ENCODE assay signal across 10 cellular contexts in the genomic region with DNA sequence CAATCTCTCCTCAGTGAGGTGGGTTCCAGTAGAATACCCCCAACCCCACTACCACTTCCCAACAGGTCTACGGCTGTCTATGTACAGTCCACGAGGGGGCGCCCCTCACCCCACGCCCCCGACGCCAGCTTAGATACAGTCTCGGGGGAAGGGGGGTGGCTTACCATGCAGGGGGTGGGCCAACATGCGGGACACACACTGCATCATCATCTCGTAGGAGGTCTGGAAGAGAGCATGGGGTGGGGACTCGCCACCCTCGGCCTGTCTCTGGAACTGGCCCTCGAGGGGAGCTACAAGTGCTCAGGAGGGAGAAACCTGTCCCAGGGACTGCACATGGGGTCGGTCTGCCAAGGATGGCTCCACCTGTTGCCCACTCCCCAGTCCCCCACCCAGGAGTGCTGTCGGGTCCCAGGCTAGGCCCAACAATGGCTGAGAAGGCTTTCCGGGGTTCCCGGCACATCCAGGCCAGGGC. TPM values are rescaled to one million over a fixed set of nuclear protein-coding genes. Genes with fewer than 3 reads are reported as not detected.
DNase-seq lines count a peak whose midpoint lies in the region; ATAC-seq and TF ChIP-seq lines count a peak whose summit lies in the region.
"Had no signal": no experiment of that assay in that cellular context is flagged by ENCODE, and none has a peak within 500 bp of the region (broad histone marks: within the 10 kb centered on the region; RNA-seq: fewer than 3 reads in every experiment).

No MANE protein-coding gene starts in this region.

- ATAC-seq in naive B cell (ENCODE audit: low read depth in 2 of 2) (peak; percentile 64 to 74), gastroesophageal sphincter (no peak), GM21529 (IDR thresholded peaks at IDR 0.05; ENCODE audit: unreplicated experiment) (no peak), HG02870 (IDR thresholded peaks at IDR 0.05; ENCODE audit: unreplicated experiment) (no peak)

- TF ChIP-seq POLR2A in gastroesophageal sphincter (IDR thresholded peaks at IDR 0.05), result no peak

- no peak overlapping the region for H3K4me3 ChIP-seq in AG10803 (ENCODE audit: low read length)
- no peak overlapping the region for H3K4me3 ChIP-seq in HEK293 (ENCODE audit: low read depth, low read length)
- H3K4me3 ChIP-seq in brain microvascular endothelial cell (ENCODE audit: low read depth, low read length), result no peak overlapping the region
- H3K4me3 ChIP-seq in gastroesophageal sphincter, result no peak overlapping the region

- H3K27me3 ChIP-seq in brain microvascular endothelial cell (replicated peaks) (no peaks in the 10 kb centered on the region), gastroesophageal sphincter (no peaks in the 10 kb centered on the region)

- peak overlapping the region in 2 of 6 donors; percentile 33 to 56 for H3K27ac Mint-ChIP-seq in naive B cell

- CTCF ChIA-PET in HEK293 (lab: Yijun Ruan, JAX), result interaction anchor here (0.6 to 2.0 kb wide), 3 partner anchors 11 to 65 kb away, joined by 3 to 12 read pairs (median 3); no protein-coding TSS in a partner anchor

- H3K36me3 Mint-ChIP-seq in naive B cell, result peaks cover 15 to 18% of the 10 kb centered on the region in 2 donors

- WGBS in gastroesophageal sphincter (ENCODE audit: low coverage in 1 of 2), 2 donors, result no CpG with 5 or more reads among the region's 16 CpGs

- peaks cover 6% of the 10 kb centered on the region; the same call in 1 of the 2 replicates for H3K4me1 ChIP-seq in HEK293 (ENCODE audit: control insufficient read depth, insufficient read depth, low read length)
- peaks cover 0 to 68% (median 9%) of the 10 kb centered on the region in 3 donors for H3K4me1 ChIP-seq in gastroesophageal sphincter

- TF ChIP-seq CTCF in AG10803 (conservative IDR thresholded peaks at IDR 0.05; ENCODE audit: low read length), result peak; percentile 34
- peak; percentile 25; the same call in 1 of the 2 replicates for TF ChIP-seq CTCF in HEK293 (tag by site-specific recombination; IDR thresholded peaks at IDR 0.05)
- TF ChIP-seq CTCF in brain microvascular endothelial cell (IDR thresholded peaks at IDR 0.05; ENCODE audit: low read depth, low read length, missing control alignments), result peak; percentile 69
- TF ChIP-seq CTCF in gastroesophageal sphincter (IDR thresholded peaks at IDR 0.05), result peak in 1 of 4 experiments; percentile 46

- H3K36me3 ChIP-seq in HEK293 (ENCODE audit: control insufficient read depth in 2 of 2, insufficient read depth in 1 of 2, low read length in 2 of 2) (peaks cover 11 to 94% of the 10 kb centered on the region in 2 experiments), brain microvascular endothelial cell (replicated peaks) (peaks cover 70% of the 10 kb centered on the region), gastroesophageal sphincter (peaks cover 0 to 77% of the 10 kb centered on the region in 2 donors)

- no peak for TF ChIP-seq EP300 in gastroesophageal sphincter (IDR thresholded peaks at IDR 0.05)

- H3K9me3 ChIP-seq in HEK293 (ENCODE audit: control insufficient read depth, insufficient read depth, low read depth, low read length) (no peaks in the 10 kb centered on the region), gastroesophageal sphincter (no peaks in the 10 kb centered on the region)

- H3K9me3 Mint-ChIP-seq in naive B cell, result no peaks in the 10 kb centered on the region

- H3K27ac ChIP-seq in HEK293 (ENCODE audit: extremely low read depth, low read depth, low read length) (no peak overlapping the region), brain microvascular endothelial cell (no peak overlapping the region), gastroesophageal sphincter (peak overlapping the region in 1 of 4 donors; percentile 25)

- POLR2A ChIA-PET in HEK293 (lab: Yijun Ruan, JAX), result interaction anchor here (0.6 kb wide), 2 partner anchors 233 to 242 kb away, joined by 3 to 4 read pairs; no protein-coding TSS in a partner anchor

- in situ Hi-C loops in brain microvascular endothelial cell (cut with HindIII; ENCODE audit: low pct_ligation_motif_present, low sequenced_read_pairs), result no loop called here

- H3K27me3 Mint-ChIP-seq in naive B cell, result no peaks in the 10 kb centered on the region

- peaks cover 29 to 40% (median 30%) of the 10 kb centered on the region in 3 donors for H3K4me1 Mint-ChIP-seq in naive B cell

- no peak overlapping the region for H3K4me3 Mint-ChIP-seq in naive B cell

- DNase-seq in AG10803 (ENCODE audit: low read depth), result no peak
- DNase-seq in brain microvascular endothelial cell, result no peak
- no peak for DNase-seq in naive B cell
- no peak for DNase-seq in NCI-H510A treated with DMSO at 0.1 percent for 48 hours (lab: John Stamatoyannopoulos, UW)
- DNase-seq: effector CD4-positive, alpha-beta T cell; GF-D8 had no signal

TF ChIP-seq in HEK293, 187 proteins besides CTCF, POLR2A, EP300 and RAD21:
- peak; percentile 80 for TF ChIP-seq SCRT2 (tag by site-specific recombination; IDR thresholded peaks at IDR 0.05)
- no peak for TF ChIP-seq SP2 (tag by site-specific recombination; IDR thresholded peaks at IDR 0.05)
TF ChIP-seq in HEK293: peak in this region for 1.

RNA-seq across cellular contexts. Expression of gene MTCH1, which starts 8.5 kb away (rescaled TPM):
- 10 to 100 TPM; 69.5 to 89.8 (median 88.3) TPM for polyA plus RNA-seq in naive B cell (ENCODE audit: low read depth in 6 of 6)
- total RNA-seq in gastroesophageal sphincter, result 100 to 1,000 TPM; 185 to 242 (median 199) TPM

RNA-seq across cellular contexts. Expression of gene PI16, which starts 23.0 kb away (rescaled TPM):
- polyA plus RNA-seq in naive B cell (ENCODE audit: low read depth in 6 of 6), result 1 to 10 TPM; 1.2 to 6.2 (median 2.6) TPM
- total RNA-seq in gastroesophageal sphincter, result 10 to 100 TPM; 21.6 to 53.5 (median 44.9) TPM

RNA-seq across cellular contexts. Expression of gene FGD2, which starts 27.9 kb away (rescaled TPM):
- 100 to 1,000 TPM in 1 of 6 donors, 10 to 100 TPM in 5; 31.5 to 133 (median 69.2) TPM for polyA plus RNA-seq in naive B cell (ENCODE audit: low read depth in 6 of 6)
- total RNA-seq in gastroesophageal sphincter, result 10 to 100 TPM; 11.6 to 34.5 (median 22.5) TPM

Comparison
In these comparisons a context has a peak if more than half of its experiments do, and no peak if none do; other contexts are left out.
1. ATAC-seq: peak in naive B cell (2 of 2); none in gastroesophageal sphincter (single experiment), GM21529 (single experiment) and HG02870 (single experiment).